In the genomic region with DNA sequence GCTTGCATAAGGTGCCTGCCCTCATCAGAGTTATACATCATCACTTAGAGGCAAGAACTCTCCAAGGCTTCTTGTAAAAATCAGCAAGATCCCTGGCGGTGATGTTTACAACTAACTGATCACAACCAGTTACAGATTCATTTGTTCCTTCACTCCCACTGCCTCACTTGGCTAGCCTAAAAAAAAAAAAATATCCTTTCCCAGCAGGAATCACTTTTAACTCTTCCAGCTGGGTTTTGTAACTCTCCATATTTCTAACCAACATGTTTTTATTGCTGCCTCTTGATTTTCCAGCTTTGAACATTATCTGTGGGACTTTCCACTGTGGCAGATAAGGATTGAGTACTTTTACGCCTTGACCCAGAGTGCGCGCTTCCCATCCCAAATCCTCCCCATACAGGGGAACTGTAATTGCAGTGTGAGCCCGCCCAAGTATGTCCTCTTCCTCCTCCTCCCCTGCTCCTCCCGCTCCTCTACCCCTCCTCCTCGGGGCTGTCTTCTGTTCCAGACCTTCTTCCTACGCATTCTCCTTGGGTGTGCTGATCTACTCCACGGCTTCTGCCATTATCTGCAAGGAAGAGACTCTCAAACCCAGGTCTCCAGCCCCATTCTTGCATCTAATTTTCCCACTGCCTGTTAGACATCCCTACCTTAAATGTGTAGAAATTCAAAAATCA, we compare ENCODE assay signal across 15 cellular contexts. TPM values are rescaled to one million over a fixed set of nuclear protein-coding genes. Genes with fewer than 3 reads are reported as not detected.
DNase-seq lines count a peak whose midpoint lies in the region; ATAC-seq, FAIRE-seq and TF ChIP-seq lines count a peak whose summit lies in the region.
"Had no signal": no experiment of that assay in that cellular context is flagged by ENCODE, and none has a peak within 500 bp of the region (broad histone marks: within the 10 kb centered on the region; RNA-seq: fewer than 3 reads in every experiment).

No MANE protein-coding gene starts in this region.

- DNase-seq in HepG2 (ENCODE audit: low spot score) (no peak), heart left ventricle (peak in 2 of 5 donors; percentile 50 to 51), Ammon's horn (ENCODE audit: low spot score) (no peak), epidermal melanocyte (ENCODE audit: insufficient read length, low spot score) (no peak), HCEC 1CT (no peak)
- no peak for DNase-seq in activated CD4-positive, CD25-positive, alpha-beta regulatory T cell (lab: John Stamatoyannopoulos, UW)
- DNase-seq: ACHN, amygdala, NCI-H187 treated with DMSO at 0.1 percent for 48 hours, NCI-H524, sigmoid colon, T-cell had no signal

- no peak overlapping the region for H2AFZ ChIP-seq in HepG2 (ENCODE audit: low read length)

- POLR2A ChIA-PET in HepG2 (lab: Yijun Ruan, JAX), result no interaction called here

- H3K9me3 ChIP-seq in liver (ENCODE audit: control insufficient read depth in 4 of 4, low read length in 3 of 4) (no peaks in the 10 kb centered on the region), HepG2 (ENCODE audit: low read length) (no peaks in the 10 kb centered on the region), heart left ventricle (no peaks in the 10 kb centered on the region), neutrophil (no peaks in the 10 kb centered on the region)
- H3K9me3 ChIP-seq: sigmoid colon had no signal

- BruUV-seq in HepG2 (replicated peaks; lab: Mats Ljungman, UMichigan), result no TSS peak

- H3K36me3 ChIP-seq in liver (ENCODE audit: control insufficient read depth in 4 of 4, insufficient read depth in 3 of 4, low read depth in 1 of 4, low read length in 3 of 4) (peaks cover 6 to 56% (median 35%) of the 10 kb centered on the region in 4 donors), HepG2 (replicated peaks in 1 of 2; ENCODE audit: control insufficient read depth in 1 of 2, insufficient read depth in 2 of 2, low read length in 2 of 2) (peaks cover 22 to 77% of the 10 kb centered on the region in 2 experiments), heart left ventricle (peaks cover 6 to 97% (median 88%) of the 10 kb centered on the region in 9 donors), neutrophil (peaks cover 67% of the 10 kb centered on the region)

- no peak overlapping the region for H3K4me2 ChIP-seq in HepG2 (ENCODE audit: low read depth, low read length)

- no peak for TF ChIP-seq CTCF in liver (IDR thresholded peaks at IDR 0.05; ENCODE audit: low read depth, low read length, missing input control)
- no peak for TF ChIP-seq CTCF in HepG2 (CRISPR knock-in tag; IDR thresholded peaks at IDR 0.05)
- no peak for TF ChIP-seq CTCF in heart left ventricle (IDR thresholded peaks at IDR 0.05)
- TF ChIP-seq CTCF in neutrophil (IDR thresholded peaks at IDR 0.05), result no peak

- TF ChIP-seq EP300 in HepG2 (IDR thresholded peaks at IDR 0.05; ENCODE audit: low read depth in 2 of 2, low read length in 2 of 2) (no peak), HepG2 (CRISPR knock-in tag; IDR thresholded peaks at IDR 0.05; ENCODE audit: borderline replicate concordance) (no peak)

- TF ChIP-seq RAD21 in liver (IDR thresholded peaks at IDR 0.05), result no peak
- no peak for TF ChIP-seq RAD21 in HepG2 (CRISPR knock-in tag; IDR thresholded peaks at IDR 0.05)

- H3K27ac ChIP-seq in liver (ENCODE audit: low read depth in 1 of 2, low read length in 2 of 2), result no peak overlapping the region
- H3K27ac ChIP-seq in HepG2 (ENCODE audit: extremely low read length, insufficient read depth, low read length), result no peak overlapping the region
- peak overlapping the region in 4 of 12 donors; percentile 29 to 78 (median 56) for H3K27ac ChIP-seq in heart left ventricle
- peak overlapping the region; percentile 79 for H3K27ac ChIP-seq in neutrophil

- H3K27me3 ChIP-seq in liver (ENCODE audit: control insufficient read depth in 4 of 4, insufficient read depth in 4 of 4, low read length in 3 of 4) (no peaks in the 10 kb centered on the region), HepG2 (ENCODE audit: control insufficient read depth in 1 of 2, insufficient read depth in 2 of 2, low read length in 2 of 2) (no peaks in the 10 kb centered on the region), heart left ventricle (no peaks in the 10 kb centered on the region), neutrophil (no peaks in the 10 kb centered on the region)
- H3K27me3 ChIP-seq: sigmoid colon had no signal

- ATAC-seq in HepG2, result no peak
- ATAC-seq in heart left ventricle, result peak in 3 of 4 donors; percentile 74 to 85 (median 85)
- ATAC-seq: T-cell had no signal

- H3K79me2 ChIP-seq in HepG2 (ENCODE audit: insufficient read depth, low read length), result no peaks in the 10 kb centered on the region

- H3K4me1 ChIP-seq in liver (ENCODE audit: control insufficient read depth in 4 of 4, insufficient read depth in 4 of 4, low read length in 3 of 4) (no peaks in the 10 kb centered on the region), HepG2 (ENCODE audit: insufficient read depth, low read length) (no peaks in the 10 kb centered on the region), heart left ventricle (peaks cover 0 to 12% (median 2%) of the 10 kb centered on the region in 12 donors), neutrophil (ENCODE audit: control insufficient read depth in 1 of 2, insufficient read depth in 1 of 2, low read depth in 1 of 2, low read length in 1 of 2) (peaks cover 35% of the 10 kb centered on the region in 2 experiments)
- H3K4me1 ChIP-seq: sigmoid colon had no signal

- H4K20me1 ChIP-seq in HepG2 (ENCODE audit: insufficient read depth, low read length), result no peaks in the 10 kb centered on the region

- intact Hi-C loops in HepG2 (cut with micrococcal nuclease; ENCODE audit: unreplicated experiment) (no loop called here), heart left ventricle (cut with DNase I) (no loop called here)

- FAIRE-seq in HepG2 (lab: Jason Lieb, UNC), result no peak
- FAIRE-seq: frontal cortex had no signal

- in situ Hi-C loops in HepG2 (cut with HindIII; ENCODE audit: extremely low pct_ligation_motif_present, low pct_unique_long_range_greater_than_20kb), result no loop called here

- WGBS in liver, result 81% methylated on average over 9 of the region's 9 CpGs
- 92% methylated on average over 9 of the region's 9 CpGs for WGBS in HepG2 (ENCODE audit: low lambda C conversion rate)
- 66 to 75% (median 69%) methylated on average over 9 of the region's 9 CpGs for WGBS in heart left ventricle, 4 donors

- H3K4me3 ChIP-seq in liver (ENCODE audit: low read depth in 1 of 3, low read length in 3 of 3) (no peak overlapping the region), HepG2 (replicated peaks in 1 of 3; ENCODE audit: insufficient read depth in 1 of 3, low read depth in 2 of 3, low read length in 3 of 3) (no peak overlapping the region), heart left ventricle (peak overlapping the region in 2 of 12 donors; percentile 14 to 19), neutrophil (ENCODE audit: low read depth in 1 of 2, low read length in 1 of 2) (no peak overlapping the region)
- H3K4me3 ChIP-seq: sigmoid colon had no signal

- CTCF ChIA-PET in HepG2 (lab: Yijun Ruan, JAX; ENCODE audit: low intra/inter-chr PET ratio, low total read pairs), result no interaction called here

- H3K9ac ChIP-seq in liver (ENCODE audit: low read depth in 1 of 2, low read length in 2 of 2), result no peak overlapping the region
- no peak overlapping the region for H3K9ac ChIP-seq in HepG2 (ENCODE audit: insufficient read depth, low read depth, low read length)

- TF ChIP-seq POLR2A in HepG2 (IDR thresholded peaks at IDR 0.05; ENCODE audit: insufficient read depth in 1 of 2, low read depth in 2 of 2, low read length in 2 of 2) (no peak), heart left ventricle (IDR thresholded peaks at IDR 0.05) (no peak)

RNA-seq across cellular contexts. Expression of a gene that starts 43.4 kb away (rescaled TPM):
- total RNA-seq in liver (10 to 100 TPM; 19.7 to 25.3 TPM), HepG2 (2016; rRNA removed; fragmentation: Illumina TruSeq; extraction: Trizol) (5.8 and 7.6 TPM in 2 replicates), heart left ventricle (10 to 100 TPM in 5 of 9 donors, 1 to 10 TPM in 4; 5.7 to 23.2 (median 11.0) TPM)
- polyA plus RNA-seq in liver (10 to 100 TPM; 13.9 to 20.9 TPM), HepG2 (2011; rRNA removed) (9.6 and 12.2 TPM in 2 replicates), heart left ventricle (10 to 100 TPM in 1 of 2 donors, 1 to 10 TPM in 1; 6.9 to 11.1 TPM)
- total RNA-seq in HepG2 (2016; cell fraction: cytosol; rRNA removed; fragmentation: Illumina TruSeq; extraction: Trizol; ENCODE audit: low read depth), result 12.7 and 15.9 TPM in 2 replicates
- 7.0 and 8.3 TPM in 2 replicates for total RNA-seq in HepG2 (2016; cell fraction: insoluble cytoplasmic fraction; rRNA removed; fragmentation: Illumina TruSeq; extraction: Trizol)
- 5.7 and 7.6 TPM in 2 replicates for total RNA-seq in HepG2 (2016; cell fraction: membrane; rRNA removed; fragmentation: Illumina TruSeq; extraction: Trizol)
- 4.0 and 5.4 TPM in 2 replicates for total RNA-seq in HepG2 (2016; cell fraction: nucleus; rRNA removed; fragmentation: Illumina TruSeq; extraction: Trizol)
- 12.1 and 14.6 TPM in 2 replicates for polyA plus RNA-seq in HepG2 (2011; cell fraction: cytosol; rRNA removed)
- polyA plus RNA-seq in HepG2 (2011; cell fraction: nucleus; rRNA removed), result 9.1 and 11.2 TPM in 2 replicates
- polyA plus RNA-seq in HepG2 (2012), result 6.8 and 7.4 TPM in 2 replicates
- polyA plus RNA-seq in HepG2 (2016; cell fraction: cytosol; fragmentation: Illumina TruSeq; extraction: Trizol; ENCODE audit: low read depth), result 7.9 and 8.9 TPM in 2 replicates
- polyA plus RNA-seq in HepG2 (2016; cell fraction: insoluble cytoplasmic fraction; fragmentation: Illumina TruSeq; extraction: Trizol; ENCODE audit: low read depth), result 7.6 and 7.9 TPM in 2 replicates
- polyA plus RNA-seq in HepG2 (2016; cell fraction: membrane; fragmentation: Illumina TruSeq; extraction: Trizol; ENCODE audit: low read depth), result 3.4 and 5.5 TPM in 2 replicates
- 8.6 TPM in 2 replicates for polyA plus RNA-seq in HepG2 (2016; cell fraction: nucleus; fragmentation: Illumina TruSeq; extraction: Trizol; ENCODE audit: insufficient read depth, low read depth)
- 13.0 and 24.6 TPM in 2 replicates for polyA minus RNA-seq in HepG2 (2011; rRNA and poly(A)+ RNA removed; ENCODE audit: low replicate concordance)
- 3.0 and 5.1 TPM in 2 replicates for polyA minus RNA-seq in HepG2 (2011; cell fraction: cytosol; rRNA and poly(A)+ RNA removed)
- polyA minus RNA-seq in HepG2 (2011; cell fraction: nucleus; rRNA and poly(A)+ RNA removed), result 3.9 and 4.4 TPM in 2 replicates

RNA-seq across cellular contexts. Expression of a gene that starts 43.6 kb away (rescaled TPM):
- total RNA-seq in liver (10 to 100 TPM; 20.9 to 45.9 TPM), HepG2 (2016; rRNA removed; fragmentation: Illumina TruSeq; extraction: Trizol) (8.7 and 10.2 TPM in 2 replicates), heart left ventricle (10 to 100 TPM; 27.4 to 47.6 (median 37.8) TPM)
- polyA plus RNA-seq in liver (1 to 10 TPM; 3.5 to 7.0 TPM), HepG2 (2011; rRNA removed) (7.7 and 7.9 TPM in 2 replicates), heart left ventricle (10 to 100 TPM; 15.7 to 19.2 TPM)
- total RNA-seq in HepG2 (2016; cell fraction: cytosol; rRNA removed; fragmentation: Illumina TruSeq; extraction: Trizol; ENCODE audit: low read depth), result 11.2 and 16.0 TPM in 2 replicates
- total RNA-seq in HepG2 (2016; cell fraction: insoluble cytoplasmic fraction; rRNA removed; fragmentation: Illumina TruSeq; extraction: Trizol), result 7.8 and 8.6 TPM in 2 replicates
- total RNA-seq in HepG2 (2016; cell fraction: membrane; rRNA removed; fragmentation: Illumina TruSeq; extraction: Trizol), result 4.6 and 5.0 TPM in 2 replicates
- 15.4 and 17.3 TPM in 2 replicates for total RNA-seq in HepG2 (2016; cell fraction: nucleus; rRNA removed; fragmentation: Illumina TruSeq; extraction: Trizol)
- polyA plus RNA-seq in HepG2 (2011; cell fraction: cytosol; rRNA removed), result 4.0 and 5.2 TPM in 2 replicates
- 20.2 and 21.4 TPM in 2 replicates for polyA plus RNA-seq in HepG2 (2011; cell fraction: nucleus; rRNA removed)
- polyA plus RNA-seq in HepG2 (2012), result 6.9 and 7.9 TPM in 2 replicates
- 0.45 and 0.49 TPM in 2 replicates for polyA plus RNA-seq in HepG2 (2016; cell fraction: cytosol; fragmentation: Illumina TruSeq; extraction: Trizol; ENCODE audit: low read depth)
- 3.4 and 5.0 TPM in 2 replicates for polyA plus RNA-seq in HepG2 (2016; cell fraction: insoluble cytoplasmic fraction; fragmentation: Illumina TruSeq; extraction: Trizol; ENCODE audit: low read depth)
- 0.88 and 0.91 TPM in 2 replicates for polyA plus RNA-seq in HepG2 (2016; cell fraction: membrane; fragmentation: Illumina TruSeq; extraction: Trizol; ENCODE audit: low read depth)
- polyA plus RNA-seq in HepG2 (2016; cell fraction: nucleus; fragmentation: Illumina TruSeq; extraction: Trizol; ENCODE audit: insufficient read depth, low read depth), result 18.8 and 20.1 TPM in 2 replicates
- 37.0 and 76.8 TPM in 2 replicates for polyA minus RNA-seq in HepG2 (2011; rRNA and poly(A)+ RNA removed; ENCODE audit: low replicate concordance)
- polyA minus RNA-seq in HepG2 (2011; cell fraction: cytosol; rRNA and poly(A)+ RNA removed), result 9.7 and 11.1 TPM in 2 replicates
- polyA minus RNA-seq in HepG2 (2011; cell fraction: nucleus; rRNA and poly(A)+ RNA removed), result 41.5 and 44.0 TPM in 2 replicates
